In genomic region chrX:1537031-1537715, GRCh38 we compare ENCODE assay signal across 8 cellular contexts. TPM values are rescaled to one million over a fixed set of nuclear protein-coding genes. Genes with fewer than 3 reads are reported as not detected.
A peak's percentile ranks its signal among the peaks of the same experiment; 100 is the strongest.
DNase-seq lines count a peak whose midpoint lies in the region; ATAC-seq and TF ChIP-seq lines count a peak whose summit lies in the region.

Gene P2RY8, minus strand, starts transcription at chrX:1537185. Its CDS starts 70,627 bp downstream, at chrX:1466558.

- H2AFZ ChIP-seq in Karpas-422 (ENCODE audit: low read length) (peak within 1 kb of the TSS; percentile 37; the same call in 1 of the 2 replicates), osteoblast (ENCODE audit: low read length) (no peak within 1 kb of the TSS)

- peak within 1 kb of the TSS; percentile 96 for H3K27ac ChIP-seq in Karpas-422 (ENCODE audit: low read length)
- H3K27ac ChIP-seq in osteoblast (ENCODE audit: low read depth, low read length): no peak within 1 kb of the TSS

- H3K4me3 ChIP-seq in Karpas-422 (ENCODE audit: low read length) (peak within 1 kb of the TSS; percentile 98), osteoblast (ENCODE audit: insufficient read depth, low read length) (no peak within 1 kb of the TSS)

- H4K20me1 ChIP-seq in Karpas-422 (ENCODE audit: insufficient read depth, low read depth, low read length) (no peaks in the 10 kb centered on the region), osteoblast (ENCODE audit: insufficient read depth, low read length) (no peaks in the 10 kb centered on the region)

- peak; percentile 60 for ATAC-seq in GM21717 (IDR thresholded peaks at IDR 0.05; ENCODE audit: unreplicated experiment)
- peak; percentile 86 for ATAC-seq in activated CD4-positive, CD25-positive, alpha-beta regulatory T cell treated with anti-CD3 and anti-CD28 coated beads, Interleukin-2, amount 50 U/mL, for 24 hours

- H3K9me3 ChIP-seq in Karpas-422 (ENCODE audit: low read length) (no peaks in the 10 kb centered on the region), osteoblast (ENCODE audit: low read depth, low read length) (no peaks in the 10 kb centered on the region)

- TF ChIP-seq CTCF in osteoblast (IDR thresholded peaks at IDR 0.05; ENCODE audit: extremely low read depth, low read depth, low read length): no peak

- H3K27me3 ChIP-seq in Karpas-422 (ENCODE audit: low read length) (no peaks in the 10 kb centered on the region), osteoblast (ENCODE audit: insufficient read depth, low read length) (no peaks in the 10 kb centered on the region)

- no peaks in the 10 kb centered on the region for H3K9me2 ChIP-seq in Karpas-422 (replicated peaks; ENCODE audit: insufficient read depth, low read length)

- H3K4me2 ChIP-seq in Karpas-422 (ENCODE audit: low read depth, low read length, poor library complexity, severe bottlenecking) (peak within 1 kb of the TSS; percentile 93), osteoblast (ENCODE audit: insufficient read depth, low read length) (peak within 1 kb of the TSS; percentile 43)

- in situ Hi-C loops in G401 (cut with HindIII; ENCODE audit: low sequenced_read_pairs): no loop called here

- H3K79me2 ChIP-seq in Karpas-422 (ENCODE audit: low read length) (peaks cover 35% of the 10 kb centered on the region), osteoblast (ENCODE audit: insufficient read depth, low read length) (no peaks in the 10 kb centered on the region)

- TF ChIP-seq POLR2A in GM10847 (IDR thresholded peaks at IDR 0.05; ENCODE audit: extremely low read depth, insufficient read length): peak; percentile 75

- H3K4me1 ChIP-seq in Karpas-422 (ENCODE audit: low read length) (peaks cover 25% of the 10 kb centered on the region), osteoblast (ENCODE audit: insufficient read depth, low read length) (no peaks in the 10 kb centered on the region)

- peak within 1 kb of the TSS; percentile 99 for H3K9ac ChIP-seq in Karpas-422 (ENCODE audit: low read length)

- H3K36me3 ChIP-seq in Karpas-422 (ENCODE audit: insufficient read depth, low read length) (peaks cover 4% of the 10 kb centered on the region), osteoblast (ENCODE audit: insufficient read depth, low read length) (no peaks in the 10 kb centered on the region)

- DNase-seq in Karpas-422: peak; percentile 93
- peak; percentile 6 for DNase-seq in cerebellar cortex (ENCODE audit: low spot score)
- DNase-seq in osteoblast (ENCODE audit: insufficient read length, low spot score, missing footprints): no peak
- DNase-seq in ureter (ENCODE audit: low spot score): peak; percentile 50
- no peak for DNase-seq in G401 (ENCODE audit: low spot score)

RNA-seq across cellular contexts. Expression of gene P2RY8, which starts in this region (rescaled TPM):
- total RNA-seq in Karpas-422 (2014; rRNA removed; shearing (Covaris generic); ENCODE audit: low replicate concordance): 87.1 and 130 TPM in 2 replicates
- under 0.01 TPM in 1 of 2 replicates, not detected in the other for total RNA-seq in osteoblast
- 3.4 TPM for total RNA-seq in ureter
- under 0.01 TPM in 1 of 2 replicates, not detected in the other for total RNA-seq in G401 (2014; rRNA removed; shearing (Covaris generic))

Comparison
In these comparisons a context has a peak if more than half of its experiments do, and no peak if none do; other contexts are left out.
1. RNA of gene P2RY8 (total RNA-seq): 87.1 to 130 TPM in Karpas-422; 3.4 TPM in ureter (single experiment), under 0.01 TPM in osteoblast and under 0.01 TPM in G401; every median in the first group is over 10 times any median in the second.
2. DNase-seq: peak in Karpas-422 (single experiment), cerebellar cortex (single experiment) and ureter (single experiment); none in osteoblast (single experiment) and G401 (single experiment).